Comparison of ENCODE assay signal across 16 cellular contexts in the genomic region with DNA sequence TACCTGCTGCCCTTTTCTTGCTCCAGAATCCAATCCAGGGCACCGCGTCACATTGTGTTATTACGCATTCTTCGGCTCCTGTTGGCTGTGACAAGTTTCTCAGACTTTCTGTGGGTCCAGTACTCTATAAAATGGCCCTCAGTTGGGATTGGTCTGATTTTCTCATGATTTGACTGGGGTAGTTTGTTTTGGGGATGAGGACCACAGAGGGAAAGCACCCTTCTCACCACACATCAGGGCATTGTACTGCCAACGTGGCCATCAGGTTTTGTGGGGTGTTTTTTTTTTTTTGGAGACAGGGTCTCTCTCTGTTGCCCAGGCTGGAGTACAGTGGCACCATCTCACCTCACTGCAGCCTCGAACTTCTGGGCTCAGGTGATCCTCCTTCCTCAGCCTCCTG. TPM values are rescaled to one million over a fixed set of nuclear protein-coding genes. Genes with fewer than 3 reads are reported as not detected.
A peak's percentile ranks its signal among the peaks of the same experiment; 100 is the strongest.
DNase-seq lines count a peak whose midpoint lies in the region; ATAC-seq, FAIRE-seq and TF ChIP-seq lines count a peak whose summit lies in the region.
"Had no signal": no experiment of that assay in that cellular context is flagged by ENCODE, and none has a peak within 500 bp of the region (broad histone marks: within the 10 kb centered on the region; RNA-seq: fewer than 3 reads in every experiment).

No MANE protein-coding gene starts in this region.

- H3K9me3 Mint-ChIP-seq in activated CD8-positive, alpha-beta T cell treated with anti-CD3 and anti-CD28 coated beads for 36 hours: no peaks in the 10 kb centered on the region
- no peaks in the 10 kb centered on the region for H3K9me3 Mint-ChIP-seq in memory B cell
- H3K9me3 Mint-ChIP-seq: HFFc6 had no signal

- H3K27me3 ChIP-seq in suprapubic skin: no peaks in the 10 kb centered on the region
- H3K27me3 ChIP-seq: SJSA1, testis had no signal

- TF ChIP-seq CTCF in C4-2B (conservative IDR thresholded peaks at IDR 0.05) (no peak), suprapubic skin (IDR thresholded peaks at IDR 0.05) (no peak)
- no peak for TF ChIP-seq CTCF in activated CD8-positive, alpha-beta T cell treated with anti-CD3 and anti-CD28 coated beads for 36 hours (IDR thresholded peaks at IDR 0.05)

- CTCF ChIA-PET in activated CD8-positive, alpha-beta T cell treated with anti-CD3 and anti-CD28 coated beads for 36 hours (lab: Charles Lee): interaction anchor here (1.2 to 4.0 kb wide), 4 partner anchors 11 to 32 kb away, joined by 3 to 18 read pairs (median 8); no protein-coding TSS in a partner anchor

- no peak for TF ChIP-seq EP300 in suprapubic skin (IDR thresholded peaks at IDR 0.05)

- DNase-seq in GM12891 (ENCODE audit: insufficient read length, low spot score): no peak
- no peak for DNase-seq in activated CD8-positive, alpha-beta T cell treated with anti-CD3 and anti-CD28 coated beads for 36 hours
- no peak for DNase-seq in memory B cell (ENCODE audit: low spot score in 2 of 2)
- DNase-seq in stimulated activated CD4-positive, alpha-beta T cell treated with anti-CD3 and anti-CD28 coated beads, Interleukin-2, amount 100 ng/mL, for 48 hours: no peak
- DNase-seq in suprapubic skin (ENCODE audit: low spot score in 2 of 2): no peak
- DNase-seq: glutamatergic neuron, HFFc6, mesendoderm, NCI-H1930, NCI-H524, testis had no signal

- peak overlapping the region; percentile 79 for H3K27ac ChIP-seq in C4-2B
- no peak overlapping the region for H3K27ac ChIP-seq in suprapubic skin
- H3K27ac ChIP-seq: SJSA1, testis had no signal

- 83% methylated on average over 6 of the region's 6 CpGs for WGBS in suprapubic skin

- peak overlapping the region; percentile 96 for H3K27ac Mint-ChIP-seq in activated CD8-positive, alpha-beta T cell treated with anti-CD3 and anti-CD28 coated beads for 36 hours
- peak overlapping the region; percentile 85 for H3K27ac Mint-ChIP-seq in memory B cell
- H3K27ac Mint-ChIP-seq: HFFc6 had no signal

- H3K36me3 Mint-ChIP-seq in activated CD8-positive, alpha-beta T cell treated with anti-CD3 and anti-CD28 coated beads for 36 hours (ENCODE audit: low read depth): peaks cover 57% of the 10 kb centered on the region
- peaks cover 23% of the 10 kb centered on the region for H3K36me3 Mint-ChIP-seq in memory B cell

- no peak overlapping the region for H3K4me3 ChIP-seq in suprapubic skin
- H3K4me3 ChIP-seq: SJSA1, testis had no signal

- intact Hi-C loops in activated CD8-positive, alpha-beta T cell treated with anti-CD3 and anti-CD28 coated beads for 36 hours (cut with micrococcal nuclease): no loop called here

- peak overlapping the region; percentile 52 for H3K4me3 Mint-ChIP-seq in activated CD8-positive, alpha-beta T cell treated with anti-CD3 and anti-CD28 coated beads for 36 hours
- peak overlapping the region; percentile 75 for H3K4me3 Mint-ChIP-seq in memory B cell
- H3K4me3 Mint-ChIP-seq: HFFc6 had no signal

- H3K27me3 Mint-ChIP-seq in activated CD8-positive, alpha-beta T cell treated with anti-CD3 and anti-CD28 coated beads for 36 hours: no peaks in the 10 kb centered on the region
- no peaks in the 10 kb centered on the region for H3K27me3 Mint-ChIP-seq in memory B cell

- TF ChIP-seq POLR2A in GM12891 (IDR thresholded peaks at IDR 0.05; ENCODE audit: low read depth, low read length) (no peak), suprapubic skin (IDR thresholded peaks at IDR 0.05) (no peak)

- peak; percentile 26 for FAIRE-seq in GM12891 (lab: Jason Lieb, UNC)
- FAIRE-seq: HepG2 had no signal

- H3K9me3 ChIP-seq in suprapubic skin: no peaks in the 10 kb centered on the region
- H3K9me3 ChIP-seq: SJSA1, testis had no signal

- H3K4me1 ChIP-seq in suprapubic skin: no peaks in the 10 kb centered on the region
- H3K4me1 ChIP-seq: testis had no signal

- H3K4me1 Mint-ChIP-seq in activated CD8-positive, alpha-beta T cell treated with anti-CD3 and anti-CD28 coated beads for 36 hours (ENCODE audit: low read depth): peaks cover 51% of the 10 kb centered on the region
- H3K4me1 Mint-ChIP-seq in memory B cell: peaks cover 42% of the 10 kb centered on the region

- ATAC-seq in activated CD8-positive, alpha-beta T cell treated with anti-CD3 and anti-CD28 coated beads for 36 hours: no peak
- ATAC-seq in memory B cell (ENCODE audit: low read depth): peak; percentile 6
- ATAC-seq in GM21576 (IDR thresholded peaks at IDR 0.05; ENCODE audit: unreplicated experiment): no peak
- no peak for ATAC-seq in HG02981 (IDR thresholded peaks at IDR 0.05; ENCODE audit: unreplicated experiment)
- ATAC-seq: HepG2 had no signal

- peaks cover 76% of the 10 kb centered on the region for H3K36me3 ChIP-seq in suprapubic skin

- POLR2A ChIA-PET in activated CD8-positive, alpha-beta T cell treated with anti-CD3 and anti-CD28 coated beads for 36 hours (lab: Charles Lee): interaction anchor here (1.5 to 13.4 kb wide), 4 partner anchors 13 to 48 kb away, joined by 3 to 147 read pairs (median 6); partner anchors contain the start of genes ALKBH4, LRWD1 and ORAI2

TF ChIP-seq in GM12891, 5 proteins besides CTCF, POLR2A, EP300 and RAD21:
- no peak for TF ChIP-seq POU2F2 (IDR thresholded peaks at IDR 0.05; ENCODE audit: low read depth, low read length)

RNA-seq across cellular contexts. Expression of gene ORAI2, which starts 17.0 kb away (rescaled TPM):
- 27.6 TPM for polyA plus RNA-seq in GM12891 (2012; ENCODE audit: low read depth, missing spikeins)
- total RNA-seq in activated CD8-positive, alpha-beta T cell treated with anti-CD3 and anti-CD28 coated beads for 36 hours: 10 to 100 TPM; 29.4 to 35.8 TPM
- 1 to 10 TPM; 4.3 to 7.0 (median 5.0) TPM for total RNA-seq in suprapubic skin

RNA-seq across cellular contexts. Expression of gene PRKRIP1, which starts 20.2 kb away (rescaled TPM):
- 28.3 TPM for polyA plus RNA-seq in GM12891 (2012; ENCODE audit: low read depth, missing spikeins)
- total RNA-seq in activated CD8-positive, alpha-beta T cell treated with anti-CD3 and anti-CD28 coated beads for 36 hours: 10 to 100 TPM; 29.8 to 33.6 TPM
- 10 to 100 TPM; 21.5 to 54.7 (median 23.3) TPM for total RNA-seq in suprapubic skin

RNA-seq across cellular contexts. Expression of gene ALKBH4, which starts 48.3 kb away (rescaled TPM):
- polyA plus RNA-seq in GM12891 (2012; ENCODE audit: low read depth, missing spikeins): 6.1 TPM
- total RNA-seq in activated CD8-positive, alpha-beta T cell treated with anti-CD3 and anti-CD28 coated beads for 36 hours: 1 to 10 TPM; 6.0 to 6.9 TPM
- 10 to 100 TPM; 17.9 to 41.1 (median 26.7) TPM for total RNA-seq in suprapubic skin

RNA-seq across cellular contexts. Expression of gene LRWD1, which starts 48.4 kb away (rescaled TPM):
- polyA plus RNA-seq in GM12891 (2012; ENCODE audit: low read depth, missing spikeins): 12.5 TPM
- 10 to 100 TPM; 12.3 to 12.7 TPM for total RNA-seq in activated CD8-positive, alpha-beta T cell treated with anti-CD3 and anti-CD28 coated beads for 36 hours
- 10 to 100 TPM in 3 of 4 donors, 1 to 10 TPM in 1; 9.8 to 19.2 (median 16.4) TPM for total RNA-seq in suprapubic skin
